8 cellular contexts compared by ENCODE assay signal in the genomic region with DNA sequence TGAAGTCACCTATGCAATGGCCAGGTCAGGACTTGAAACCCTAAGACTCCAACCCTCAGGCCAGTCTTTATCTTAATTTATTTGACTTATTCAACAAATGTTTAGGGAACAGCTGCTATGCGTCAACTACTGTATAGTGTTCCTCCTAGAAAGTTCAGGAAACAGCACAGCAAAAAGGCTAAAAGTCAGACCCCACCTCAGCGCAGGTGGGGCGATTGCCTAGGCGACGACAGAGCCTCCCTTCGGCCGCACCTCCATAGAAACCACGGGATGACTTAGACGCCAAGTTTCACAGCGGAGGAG. TPM values are rescaled to one million over a fixed set of nuclear protein-coding genes. Genes with fewer than 3 reads are reported as not detected.
DNase-seq lines count a peak whose midpoint lies in the region; ATAC-seq, FAIRE-seq and TF ChIP-seq lines count a peak whose summit lies in the region.

No MANE protein-coding gene starts in this region.

- H3K4me1 ChIP-seq in muscle layer of colon (ENCODE audit: insufficient read depth, low read length): peaks cover 24% of the 10 kb centered on the region

- peaks cover 2% of the 10 kb centered on the region; the same call in 1 of the 2 replicates for H3K36me3 ChIP-seq in BJ (ENCODE audit: control insufficient read depth, insufficient read depth, low read length)
- H3K36me3 ChIP-seq in brain microvascular endothelial cell (replicated peaks): peaks cover 7% of the 10 kb centered on the region
- no peaks in the 10 kb centered on the region for H3K36me3 ChIP-seq in muscle layer of colon (ENCODE audit: insufficient read depth, low read length)

- peak overlapping the region; percentile 78 for H3K9ac ChIP-seq in muscle layer of colon (ENCODE audit: low read length)

- H3K4me3 ChIP-seq in BJ (ENCODE audit: low read depth, low read length): peak overlapping the region; percentile 91
- H3K4me3 ChIP-seq in brain microvascular endothelial cell (ENCODE audit: low read depth, low read length): peak overlapping the region; percentile 97
- H3K4me3 ChIP-seq in muscle layer of colon (ENCODE audit: low read depth in 1 of 2, low read length in 2 of 2): peak overlapping the region; percentile 78 to 84

- in situ Hi-C loops in brain microvascular endothelial cell (cut with HindIII; ENCODE audit: low pct_ligation_motif_present, low sequenced_read_pairs): no loop called here

- FAIRE-seq in H54 (lab: Jason Lieb, UNC) (no peak), HTR-8/SVneo (lab: Jason Lieb, UNC) (no peak)

- POLR2A ChIA-PET in BJ (lab: Charles Lee): no interaction called here

- TF ChIP-seq CTCF in BJ (IDR thresholded peaks at IDR 0.05; ENCODE audit: insufficient read depth, low read depth, low read length): no peak
- TF ChIP-seq CTCF in brain microvascular endothelial cell (IDR thresholded peaks at IDR 0.05; ENCODE audit: low read depth, low read length, missing control alignments): no peak

- ATAC-seq in HG03439 (IDR thresholded peaks at IDR 0.05; ENCODE audit: unreplicated experiment): peak; percentile 4

- no peak for TF ChIP-seq POLR2A in H54 (IDR thresholded peaks at IDR 0.05; ENCODE audit: low read depth, low read length)

- H3K27ac ChIP-seq in brain microvascular endothelial cell: peak overlapping the region; percentile 79
- peak overlapping the region; percentile 99 for H3K27ac ChIP-seq in muscle layer of colon (ENCODE audit: low read depth, low read length)

- no peak for DNase-seq in BJ (ENCODE audit: low read depth)
- DNase-seq in brain microvascular endothelial cell: no peak
- no peak for DNase-seq in globus pallidus (ENCODE audit: low spot score)
- no peak for DNase-seq in H54 (ENCODE audit: insufficient read length, low spot score)
- no peak for DNase-seq in HTR-8/SVneo (ENCODE audit: insufficient read length, low spot score)
- no peak for DNase-seq in SKM-1 (lab: John Stamatoyannopoulos, UW; ENCODE audit: unreplicated experiment)

- CTCF ChIA-PET in BJ (lab: Yijun Ruan, JAX): no interaction called here

- no peaks in the 10 kb centered on the region for H3K9me3 ChIP-seq in muscle layer of colon (ENCODE audit: low read length)

- H3K27me3 ChIP-seq in BJ (ENCODE audit: control insufficient read depth, insufficient read depth, low read length): no peaks in the 10 kb centered on the region
- no peaks in the 10 kb centered on the region for H3K27me3 ChIP-seq in brain microvascular endothelial cell (replicated peaks)
- no peaks in the 10 kb centered on the region for H3K27me3 ChIP-seq in muscle layer of colon (ENCODE audit: control insufficient read depth in 1 of 2, insufficient read depth in 2 of 2, low read length in 2 of 2)

RNA-seq across cellular contexts. Expression of a gene that starts 0.5 kb away (rescaled TPM):
- polyA plus RNA-seq in BJ (2011; rRNA removed): 29.5 and 34.1 TPM in 2 replicates
- 16.0 and 18.6 TPM in 2 replicates for polyA minus RNA-seq in BJ (2011; rRNA and poly(A)+ RNA removed)

RNA-seq across cellular contexts. Expression of a gene that starts 1.1 kb away (rescaled TPM):
- 6.4 and 7.5 TPM in 2 replicates for polyA plus RNA-seq in BJ (2011; rRNA removed)
- 7.4 and 10.3 TPM in 2 replicates for polyA minus RNA-seq in BJ (2011; rRNA and poly(A)+ RNA removed)
